In the genomic region with DNA sequence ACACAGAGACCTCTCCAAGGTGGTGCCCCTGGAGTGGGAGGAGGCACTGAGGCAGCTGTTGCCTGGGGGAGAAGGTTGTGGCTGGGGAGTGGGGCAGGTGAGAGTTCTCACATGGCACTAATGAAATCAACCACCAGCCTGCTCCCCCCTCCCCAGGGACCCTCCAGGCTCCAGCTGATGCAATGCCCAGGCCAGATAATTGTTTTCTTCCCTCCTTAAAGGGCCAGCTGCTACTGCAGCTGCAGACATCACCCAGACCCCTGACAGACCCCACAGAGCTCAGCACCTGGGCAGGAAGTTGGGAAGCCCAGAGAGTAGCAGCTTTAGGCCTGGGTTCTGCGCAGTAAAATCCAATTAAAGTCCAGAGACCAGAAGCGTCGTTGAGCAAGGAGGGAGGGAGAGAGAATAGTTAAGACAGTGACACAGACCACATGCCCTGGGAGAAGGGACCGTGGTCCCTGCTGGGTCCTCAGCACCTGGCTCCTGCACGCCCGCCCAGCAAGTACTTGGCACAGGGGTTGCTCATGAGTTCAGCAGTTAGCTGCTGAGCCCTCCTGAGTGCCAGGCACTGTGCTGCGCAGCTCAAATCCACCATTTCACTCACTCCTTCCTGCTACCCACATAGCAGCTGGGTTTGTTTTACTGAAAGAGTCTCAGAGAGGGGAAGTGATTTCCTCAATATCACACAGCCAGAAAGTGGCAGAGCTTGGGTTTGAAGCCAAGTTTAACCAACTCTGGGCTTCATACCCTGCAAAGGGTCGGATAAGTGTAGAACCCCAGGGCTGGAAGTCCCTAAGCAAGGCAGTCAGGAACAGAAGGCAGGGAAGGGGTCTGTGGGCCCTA, we compare ENCODE assay signal across 9 cellular contexts. TPM values are rescaled to one million over a fixed set of nuclear protein-coding genes. Genes with fewer than 3 reads are reported as not detected.
DNase-seq lines count a peak whose midpoint lies in the region; ATAC-seq and TF ChIP-seq lines count a peak whose summit lies in the region.
"Had no signal": no experiment of that assay in that cellular context is flagged by ENCODE, and none has a peak within 500 bp of the region (broad histone marks: within the 10 kb centered on the region; RNA-seq: fewer than 3 reads in every experiment).

No MANE protein-coding gene starts in this region.

- in situ Hi-C loops in gastrocnemius medialis (cut with MboI; ENCODE audit: low sequenced_read_pairs in 4 of 4): no loop called here

- H3K27me3 Mint-ChIP-seq in MCF 10A (ENCODE audit: insufficient read depth, unreplicated experiment): no peaks in the 10 kb centered on the region

- DNase-seq in MCF 10A (ENCODE audit: unreplicated experiment) (no peak), breast epithelium (ENCODE audit: low spot score in 2 of 2) (no peak), NCI-H82 treated with DMSO at 0.1 percent for 48 hours (lab: John Stamatoyannopoulos, UW; ENCODE audit: unreplicated experiment) (peak; percentile 97), dorsolateral prefrontal cortex (no peak), thoracic aorta (ENCODE audit: low spot score) (no peak), gastrocnemius medialis (no peak), ovary (no peak)
- DNase-seq: KBM-7 had no signal

- no peaks in the 10 kb centered on the region for H3K36me3 Mint-ChIP-seq in MCF 10A (ENCODE audit: insufficient read depth, unreplicated experiment)

- H3K4me3 Mint-ChIP-seq in MCF 10A (ENCODE audit: unreplicated experiment): no peak overlapping the region

- H3K4me3 ChIP-seq in breast epithelium (no peak overlapping the region), dorsolateral prefrontal cortex (peak overlapping the region in 53 of 59 donors; percentile 7 to 87 (median 73)), thoracic aorta (peak overlapping the region; percentile 10), gastrocnemius medialis (no peak overlapping the region), ovary (no peak overlapping the region)

- POLR2A ChIA-PET in MCF 10A (lab: Yijun Ruan, JAX): interaction anchor here (0.6 to 2.6 kb wide), 4 partner anchors 17 to 55 kb away, joined by 3 to 12 read pairs (median 4); partner anchors contain the start of gene NFYC

- no peaks in the 10 kb centered on the region for H3K36me3 ChIP-seq in breast epithelium
- no peaks in the 10 kb centered on the region for H3K36me3 ChIP-seq in thoracic aorta
- no peaks in the 10 kb centered on the region for H3K36me3 ChIP-seq in gastrocnemius medialis
- no peaks in the 10 kb centered on the region for H3K36me3 ChIP-seq in ovary

- ATAC-seq in thoracic aorta (ENCODE audit: insufficient number of reproducible peaks, low FRiP score, low read depth): no peak
- ATAC-seq in GM18517 (IDR thresholded peaks at IDR 0.05; ENCODE audit: unreplicated experiment): no peak
- ATAC-seq in gastrocnemius medialis: no peak

- CTCF ChIA-PET in MCF 10A (lab: Yijun Ruan, JAX): interaction anchor here (0.6 to 1.4 kb wide), 5 partner anchors 11 to 130 kb away, joined by 3 to 5 read pairs (median 3); partner anchors contain the start of gene NFYC

- TF ChIP-seq POLR2A in breast epithelium (IDR thresholded peaks at IDR 0.05) (no peak), gastrocnemius medialis (IDR thresholded peaks at IDR 0.05) (no peak), ovary (IDR thresholded peaks at IDR 0.05) (no peak)

- peaks cover 18% of the 10 kb centered on the region for H3K4me1 Mint-ChIP-seq in MCF 10A (ENCODE audit: insufficient read depth, unreplicated experiment)

- H3K27me3 ChIP-seq in breast epithelium (no peaks in the 10 kb centered on the region), dorsolateral prefrontal cortex (no peaks in the 10 kb centered on the region), thoracic aorta (replicated peaks; ENCODE audit: insufficient read depth) (no peaks in the 10 kb centered on the region), gastrocnemius medialis (no peaks in the 10 kb centered on the region), ovary (no peaks in the 10 kb centered on the region)

- TF ChIP-seq CTCF in MCF 10A (IDR thresholded peaks at IDR 0.05; ENCODE audit: unreplicated experiment) (no peak), breast epithelium (IDR thresholded peaks at IDR 0.05) (no peak), dorsolateral prefrontal cortex (IDR thresholded peaks at IDR 0.05 in 54 of 56, conservative IDR thresholded peaks at IDR 0.05 in 2 of 56; ENCODE audit: low read depth in 1 of 56, partially characterized antibody in 56 of 56) (no peak), thoracic aorta (IDR thresholded peaks at IDR 0.05) (no peak), gastrocnemius medialis (IDR thresholded peaks at IDR 0.05 in 4 of 5, conservative IDR thresholded peaks at IDR 0.05 in 1 of 5) (no peak), ovary (IDR thresholded peaks at IDR 0.05) (no peak)

- H3K27ac ChIP-seq in breast epithelium (peak overlapping the region in 1 of 2 donors; percentile 19), dorsolateral prefrontal cortex (peak overlapping the region in 53 of 59 donors; percentile 13 to 86 (median 56)), thoracic aorta (peak overlapping the region; percentile 72 to 81), gastrocnemius medialis (no peak overlapping the region), ovary (no peak overlapping the region)

- BruUV-seq in MCF 10A (replicated peaks; lab: Mats Ljungman, UMichigan): no TSS peak

- no peaks in the 10 kb centered on the region for H3K9me3 Mint-ChIP-seq in MCF 10A (ENCODE audit: unreplicated experiment)

- no peaks in the 10 kb centered on the region for H3K9me3 ChIP-seq in breast epithelium
- H3K9me3 ChIP-seq in thoracic aorta: no peaks in the 10 kb centered on the region
- H3K9me3 ChIP-seq in gastrocnemius medialis: no peaks in the 10 kb centered on the region
- H3K9me3 ChIP-seq in ovary: no peaks in the 10 kb centered on the region

- intact Hi-C loops in MCF 10A (cut with micrococcal nuclease): loop anchor here (10.0 kb wide), 1 partner anchor 519 kb away; no protein-coding TSS in a partner anchor
- intact Hi-C loops in breast epithelium (cut with DNase I; ENCODE audit: low total_unique reads): no loop called here
- intact Hi-C loops in dorsolateral prefrontal cortex (cut with DNase I): loop anchor here in 1 of 2 donors (5.0 kb wide), 1 partner anchor 41 kb away; no protein-coding TSS in a partner anchor
- intact Hi-C loops in gastrocnemius medialis (cut with DNase I; ENCODE audit: low total_unique reads): no loop called here
- intact Hi-C loops in ovary (cut with DNase I): no loop called here

- TF ChIP-seq EP300 in ovary (IDR thresholded peaks at IDR 0.05): no peak

- WGBS in ovary, 3 donors: 52 to 65% (median 59%) methylated on average over 8 of the region's 8 CpGs

- H3K4me1 ChIP-seq in breast epithelium (peaks cover 0 to 5% of the 10 kb centered on the region in 2 donors), thoracic aorta (ENCODE audit: control insufficient read depth in 1 of 2, low read depth in 2 of 2) (peaks cover 20 to 50% of the 10 kb centered on the region in 2 donors), gastrocnemius medialis (peaks cover 4 to 6% of the 10 kb centered on the region in 2 donors), ovary (ENCODE audit: insufficient read depth) (peaks cover 2% of the 10 kb centered on the region)

- peak overlapping the region; percentile 20 for H3K27ac Mint-ChIP-seq in MCF 10A (ENCODE audit: low read depth, unreplicated experiment)

RNA-seq across cellular contexts. Expression of gene RIMS3, which starts 1.9 kb away (rescaled TPM):
- total RNA-seq in MCF 10A (2022) (0.29 and 0.58 TPM in 2 replicates), breast epithelium (1 to 10 TPM in 2 of 3 donors, under 1 TPM in 1; 0.64 to 4.4 (median 2.6) TPM), dorsolateral prefrontal cortex (100 to 1,000 TPM in 119 of 120 experiments, 10 to 100 TPM in 1; 58.9 to 366 (median 240) TPM), thoracic aorta (10 to 100 TPM; 18.1 to 33.7 TPM), gastrocnemius medialis (under 1 TPM; 0.31 to 0.67 (median 0.44) TPM), ovary (10 to 100 TPM in 1 of 7 donors, 1 to 10 TPM in 6; 1.3 to 12.6 (median 6.2) TPM)
- 1 to 10 TPM; 1.4 to 4.4 TPM for polyA plus RNA-seq in ovary

RNA-seq across cellular contexts. Expression of gene NFYC, which starts 28.0 kb away (rescaled TPM):
- 66.4 and 69.6 TPM in 2 replicates for total RNA-seq in MCF 10A (2022)
- 10 to 100 TPM; 42.7 to 69.7 (median 55.7) TPM for total RNA-seq in breast epithelium
- total RNA-seq in dorsolateral prefrontal cortex: 10 to 100 TPM; 44.5 to 77.9 (median 59.4) TPM
- total RNA-seq in thoracic aorta: 10 to 100 TPM; 38.9 to 40.6 TPM
- 10 to 100 TPM; 45.3 to 58.6 (median 57.4) TPM for total RNA-seq in gastrocnemius medialis
- 10 to 100 TPM; 28.8 to 65.6 (median 45.1) TPM for total RNA-seq in ovary
- 10 to 100 TPM; 44.1 to 90.9 TPM for polyA plus RNA-seq in ovary

Comparison
In these comparisons a context has a peak if more than half of its experiments do, and no peak if none do; other contexts are left out.
1. H3K27ac ChIP-seq: peak in dorsolateral prefrontal cortex (53 of 59) and thoracic aorta (2 of 2); none in gastrocnemius medialis (0 of 4) and ovary (0 of 2).
2. H3K4me3 ChIP-seq: peak in dorsolateral prefrontal cortex (53 of 59) and thoracic aorta (single experiment); none in breast epithelium (0 of 3), gastrocnemius medialis (0 of 4) and ovary (single experiment).